Comparison of ENCODE assay signal across 23 cellular contexts in genomic region chr5:147918899-147919298, GRCh38. TPM values are rescaled to one million over a fixed set of nuclear protein-coding genes. Genes with fewer than 3 reads are reported as not detected.
DNase-seq lines count a peak whose midpoint lies in the region; ATAC-seq and TF ChIP-seq lines count a peak whose summit lies in the region.
"Had no signal": no experiment of that assay in that cellular context is flagged by ENCODE, and none has a peak within 500 bp of the region (broad histone marks: within the 10 kb centered on the region; RNA-seq: fewer than 3 reads in every experiment).

No MANE protein-coding gene starts in this region.

- no peaks in the 10 kb centered on the region for H3K4me1 ChIP-seq in breast epithelium
- H3K4me1 ChIP-seq in PC-3 (ENCODE audit: insufficient read depth, low read length) = peaks cover 67% of the 10 kb centered on the region
- no peaks in the 10 kb centered on the region for H3K4me1 ChIP-seq in colonic mucosa
- H3K4me1 ChIP-seq: BE2C, Caco-2 had no signal

- peaks cover 23% of the 10 kb centered on the region for H3K79me2 ChIP-seq in PC-3 (ENCODE audit: low read length)

- peaks cover 3% of the 10 kb centered on the region for H3F3A ChIP-seq in PC-3 (ENCODE audit: low read length, unreplicated experiment)

- no peak overlapping the region for H3K27ac ChIP-seq in breast epithelium
- peak overlapping the region; percentile 97 for H3K27ac ChIP-seq in PC-3 (ENCODE audit: low read length)
- no peak overlapping the region for H3K27ac ChIP-seq in colonic mucosa
- H3K27ac ChIP-seq: GM23248, RWPE1 had no signal

- no peak for TF ChIP-seq CTCF in MCF 10A (IDR thresholded peaks at IDR 0.05; ENCODE audit: unreplicated experiment)
- TF ChIP-seq CTCF in breast epithelium (IDR thresholded peaks at IDR 0.05) = no peak
- no peak for TF ChIP-seq CTCF in PC-3 (conservative IDR thresholded peaks at IDR 0.05; ENCODE audit: low read depth, low read length)
- no peak for TF ChIP-seq CTCF in colonic mucosa (IDR thresholded peaks at IDR 0.05)
- TF ChIP-seq CTCF in lower leg skin (IDR thresholded peaks at IDR 0.05) = no peak

- ATAC-seq in PC-3 (peak; percentile 43), esophagus mucosa (peak; percentile 43), GM21390 (IDR thresholded peaks at IDR 0.05; ENCODE audit: unreplicated experiment) (no peak)
- ATAC-seq in activated CD8-positive, alpha-beta T cell treated with anti-CD3 and anti-CD28 coated beads, Interleukin-2, amount 10 ng/mL, durations not matched to agents 7 days and 5 days = no peak
- ATAC-seq: GM12878, HCT116 had no signal

- no peak overlapping the region for H3K4me3 ChIP-seq in breast epithelium
- 0 out of 2 replicates have a peak overlapping the region, but pooled peaks have one; percentile 8 for H3K4me3 ChIP-seq in PC-3 (ENCODE audit: low read length)
- H3K4me3 ChIP-seq in colonic mucosa = no peak overlapping the region
- no peak overlapping the region for H3K4me3 ChIP-seq in lower leg skin (ENCODE audit: low read depth, poor library complexity, severe bottlenecking)
- H3K4me3 ChIP-seq: GM12878, GM23248, PC-9 had no signal

- H3K9me3 ChIP-seq in breast epithelium = no peaks in the 10 kb centered on the region
- H3K9me3 ChIP-seq in PC-3 (ENCODE audit: low read length) = no peaks in the 10 kb centered on the region
- H3K9me3 ChIP-seq in colonic mucosa = no peaks in the 10 kb centered on the region
- H3K9me3 ChIP-seq: BE2C, Caco-2 had no signal

- H3K36me3 ChIP-seq in breast epithelium (no peaks in the 10 kb centered on the region), PC-3 (ENCODE audit: low read depth, low read length) (no peaks in the 10 kb centered on the region), colonic mucosa (no peaks in the 10 kb centered on the region)
- H3K36me3 ChIP-seq: BE2C had no signal

- WGBS in lower leg skin, 2 donors = 56 to 75% methylated on average over 3 of the region's 3 CpGs

- H3K9me2 ChIP-seq in PC-3 (replicated peaks; ENCODE audit: low read length) = no peaks in the 10 kb centered on the region

- DNase-seq in MCF 10A (ENCODE audit: unreplicated experiment) (no peak), breast epithelium (ENCODE audit: low spot score in 2 of 2) (no peak), PC-3 (peak; percentile 57), colonic mucosa (no peak), lower leg skin (ENCODE audit: low spot score in 2 of 2) (no peak)
- DNase-seq in activated CD8-positive, alpha-beta T cell treated with anti-CD3 and anti-CD28 coated beads, Interleukin-2, amount 10 ng/mL, durations not matched to agents 7 days and 5 days = no peak
- DNase-seq: BE2C; Caco-2; CD4-positive, CD25-positive, alpha-beta regulatory T cell; DMS153; GDM1; NCI-H1105 treated with DMSO at 0.1 percent for 48 hours; NCI-H2029; NCI-H82; PC-9 had no signal

- BruUV-seq in MCF 10A (replicated peaks; lab: Mats Ljungman, UMichigan) = no TSS peak
- BruUV-seq in PC-3 (replicated peaks; lab: Mats Ljungman, UMichigan) = no TSS peak

- H3K9me3 Mint-ChIP-seq in MCF 10A (ENCODE audit: unreplicated experiment) = no peaks in the 10 kb centered on the region
- no peaks in the 10 kb centered on the region for H3K9me3 Mint-ChIP-seq in activated CD8-positive, alpha-beta T cell treated with anti-CD3 and anti-CD28 coated beads, Interleukin-2, amount 10 ng/mL, durations not matched to agents 7 days and 5 days (ENCODE audit: insufficient read depth)

- no peaks in the 10 kb centered on the region for H3K36me3 Mint-ChIP-seq in MCF 10A (ENCODE audit: insufficient read depth, unreplicated experiment)
- no peaks in the 10 kb centered on the region for H3K36me3 Mint-ChIP-seq in activated CD8-positive, alpha-beta T cell treated with anti-CD3 and anti-CD28 coated beads, Interleukin-2, amount 10 ng/mL, durations not matched to agents 7 days and 5 days (ENCODE audit: low read depth)
- H3K36me3 Mint-ChIP-seq: CD4-positive, CD25-positive, alpha-beta regulatory T cell had no signal

- intact Hi-C loops in MCF 10A (cut with micrococcal nuclease) = no loop called here
- intact Hi-C loops in breast epithelium (cut with DNase I; ENCODE audit: low total_unique reads) = no loop called here
- intact Hi-C loops in PC-3 (cut with micrococcal nuclease) = loop anchor here (1.0 to 2.0 kb wide), 3 partner anchors 20 to 31 kb away; no protein-coding TSS in a partner anchor
- intact Hi-C loops in colonic mucosa (cut with DNase I) = no loop called here
- intact Hi-C loops in lower leg skin (cut with DNase I; ENCODE audit: low total_unique reads) = no loop called here

- H3K4me2 ChIP-seq in PC-3 (ENCODE audit: low read length) = peak overlapping the region; percentile 75

- CTCF ChIA-PET in MCF 10A (lab: Yijun Ruan, JAX) (interaction anchor here (0.9 to 2.0 kb wide), 8 partner anchors 9 to 61 kb away, joined by 3 to 15 read pairs (median 4); no protein-coding TSS in a partner anchor), PC-3 (lab: Charles Lee) (no interaction called here)
- CTCF ChIA-PET in activated CD8-positive, alpha-beta T cell treated with anti-CD3 and anti-CD28 coated beads, Interleukin-2, amount 10 ng/mL, durations not matched to agents 7 days and 5 days (lab: Charles Lee) = no interaction called here

- no peaks in the 10 kb centered on the region for H3K27me3 Mint-ChIP-seq in MCF 10A (ENCODE audit: insufficient read depth, unreplicated experiment)
- H3K27me3 Mint-ChIP-seq in activated CD8-positive, alpha-beta T cell treated with anti-CD3 and anti-CD28 coated beads, Interleukin-2, amount 10 ng/mL, durations not matched to agents 7 days and 5 days (ENCODE audit: low read depth) = no peaks in the 10 kb centered on the region

- POLR2A ChIA-PET in MCF 10A (lab: Yijun Ruan, JAX) (interaction anchor here (1.0 to 2.4 kb wide), 5 partner anchors 10 to 32 kb away, joined by 3 to 10 read pairs (median 4); partner anchors contain the start of gene C5orf46), PC-3 (lab: Charles Lee; ENCODE audit: unreplicated experiment) (interaction anchor here (0.6 kb wide), 1 partner anchor 25 kb away, joined by 17 read pairs; no protein-coding TSS in a partner anchor)
- POLR2A ChIA-PET in activated CD8-positive, alpha-beta T cell treated with anti-CD3 and anti-CD28 coated beads, Interleukin-2, amount 10 ng/mL, durations not matched to agents 7 days and 5 days (lab: Charles Lee) = no interaction called here

- no peak overlapping the region for H3K4me3 Mint-ChIP-seq in MCF 10A (ENCODE audit: unreplicated experiment)
- no peak overlapping the region for H3K4me3 Mint-ChIP-seq in activated CD8-positive, alpha-beta T cell treated with anti-CD3 and anti-CD28 coated beads, Interleukin-2, amount 10 ng/mL, durations not matched to agents 7 days and 5 days
- H3K4me3 Mint-ChIP-seq: CD4-positive, CD25-positive, alpha-beta regulatory T cell had no signal

- no peaks in the 10 kb centered on the region for H4K20me1 ChIP-seq in PC-3 (ENCODE audit: low read length)

- H2AFZ ChIP-seq in PC-3 (ENCODE audit: low read length) = no peak overlapping the region
- H2AFZ ChIP-seq: GM23248 had no signal

- H3K9ac ChIP-seq in PC-3 (ENCODE audit: low read length) (peak overlapping the region; percentile 78), colonic mucosa (ENCODE audit: low read depth in 2 of 2, low read length in 2 of 2) (no peak overlapping the region)
- H3K9ac ChIP-seq: GM23248 had no signal

- no peak for TF ChIP-seq POLR2A in breast epithelium (IDR thresholded peaks at IDR 0.05)
- TF ChIP-seq POLR2A in lower leg skin (IDR thresholded peaks at IDR 0.05) = no peak

- peak overlapping the region; percentile 56 for H3K27ac Mint-ChIP-seq in MCF 10A (ENCODE audit: low read depth, unreplicated experiment)
- H3K27ac Mint-ChIP-seq in activated CD8-positive, alpha-beta T cell treated with anti-CD3 and anti-CD28 coated beads, Interleukin-2, amount 10 ng/mL, durations not matched to agents 7 days and 5 days = no peak overlapping the region
- H3K27ac Mint-ChIP-seq: CD4-positive, CD25-positive, alpha-beta regulatory T cell had no signal

- H3K4me1 Mint-ChIP-seq in MCF 10A (ENCODE audit: insufficient read depth, unreplicated experiment) = peaks cover 30% of the 10 kb centered on the region
- H3K4me1 Mint-ChIP-seq in activated CD8-positive, alpha-beta T cell treated with anti-CD3 and anti-CD28 coated beads, Interleukin-2, amount 10 ng/mL, durations not matched to agents 7 days and 5 days (ENCODE audit: low read depth) = no peaks in the 10 kb centered on the region
- H3K4me1 Mint-ChIP-seq: CD4-positive, CD25-positive, alpha-beta regulatory T cell had no signal

- H3K27me3 ChIP-seq in breast epithelium = no peaks in the 10 kb centered on the region
- no peaks in the 10 kb centered on the region for H3K27me3 ChIP-seq in PC-3 (ENCODE audit: low read length)
- H3K27me3 ChIP-seq in colonic mucosa = no peaks in the 10 kb centered on the region

RNA-seq across cellular contexts. Expression of gene C5orf46, which starts 12.6 kb away (rescaled TPM):
- 2.1 and 5.7 TPM in 2 replicates for total RNA-seq in MCF 10A (2022)
- 1 to 10 TPM in 2 of 3 donors, not detected in 1; 5.2 to 9.4 TPM for total RNA-seq in breast epithelium
- 59.9 and 78.7 TPM in 2 replicates for total RNA-seq in PC-3 (2014; rRNA removed)
- total RNA-seq in esophagus mucosa = 0.36 TPM
- not detected for total RNA-seq in colonic mucosa
- total RNA-seq in lower leg skin = 100 to 1,000 TPM in 2 of 4 donors, 10 to 100 TPM in 2; 45.6 to 201 (median 139) TPM
- total RNA-seq in activated CD8-positive, alpha-beta T cell treated with anti-CD3 and anti-CD28 coated beads, Interleukin-2, amount 10 ng/mL, durations not matched to agents 7 days and 5 days = not detected
- total RNA-seq: Caco-2; CD4-positive, CD25-positive, alpha-beta regulatory T cell; GM12878; GM23248; NCI-H460; PC-9 had no signal

RNA-seq across cellular contexts. Expression of gene SCGB3A2, which starts 40.4 kb away (rescaled TPM):
- total RNA-seq in MCF 10A (2022) (not detected in 2 replicates), breast epithelium (not detected), PC-3 (2014; rRNA removed) (0.51 TPM in 1 of 2 replicates, not detected in the other), esophagus mucosa (not detected), colonic mucosa (under 1 TPM in 1 of 2 donors, not detected in 1; 0.67 TPM), lower leg skin (not detected)
- not detected for total RNA-seq in activated CD8-positive, alpha-beta T cell treated with anti-CD3 and anti-CD28 coated beads, Interleukin-2, amount 10 ng/mL, durations not matched to agents 7 days and 5 days
- total RNA-seq: Caco-2; CD4-positive, CD25-positive, alpha-beta regulatory T cell; Daoy; GM12878; GM23248; NCI-H460; PC-9 had no signal

Comparison
In these comparisons a context has a peak if more than half of its experiments do, and no peak if none do; other contexts are left out.
1. ATAC-seq: peak in PC-3 (single experiment) and esophagus mucosa (single experiment); none in GM21390 (single experiment) and activated CD8-positive, alpha-beta T cell treated with anti-CD3 and anti-CD28 coated beads, Interleukin-2, amount 10 ng/mL, durations not matched to agents 7 days and 5 days (single experiment).